In genomic region chr3:149245738-149246451, GRCh38 we compare ENCODE assay signal across 9 cellular contexts. TPM values are rescaled to one million over a fixed set of nuclear protein-coding genes. Genes with fewer than 3 reads are reported as not detected.
A peak's percentile ranks its signal among the peaks of the same experiment; 100 is the strongest.
DNase-seq lines count a peak whose midpoint lies in the region; ATAC-seq and TF ChIP-seq lines count a peak whose summit lies in the region.
"Had no signal": no experiment of that assay in that cellular context is flagged by ENCODE, and none has a peak within 500 bp of the region (broad histone marks: within the 10 kb centered on the region; RNA-seq: fewer than 3 reads in every experiment).

No MANE protein-coding gene starts in this region.

- peak overlapping the region; percentile 62 to 73 (median 66) for H3K27ac ChIP-seq in upper lobe of left lung
- H3K27ac ChIP-seq in effector memory CD4-positive, alpha-beta T cell (ENCODE audit: insufficient read depth, low read length, poor library complexity, severe bottlenecking): no peak overlapping the region

- BruUV-seq in Calu3 (replicated peaks; lab: Mats Ljungman, UMichigan): no TSS peak

- no peaks in the 10 kb centered on the region for H3K9me3 ChIP-seq in upper lobe of left lung
- no peaks in the 10 kb centered on the region for H3K9me3 ChIP-seq in effector memory CD4-positive, alpha-beta T cell (ENCODE audit: control insufficient read depth, low read length)

- no peaks in the 10 kb centered on the region for H3K27me3 Mint-ChIP-seq in Calu3 (ENCODE audit: unreplicated experiment)
- peaks cover 4% of the 10 kb centered on the region for H3K27me3 Mint-ChIP-seq in activated CD8-positive, alpha-beta T cell treated with anti-CD3 and anti-CD28 coated beads for 36 hours

- no peak for TF ChIP-seq EP300 in upper lobe of left lung (IDR thresholded peaks at IDR 0.05)

- WGBS in upper lobe of left lung, 2 donors: 47 to 56% methylated on average over 3 of the region's 3 CpGs

- peaks cover 28% of the 10 kb centered on the region for H3K4me1 Mint-ChIP-seq in Calu3 (ENCODE audit: low read depth, unreplicated experiment)
- peaks cover 33% of the 10 kb centered on the region for H3K4me1 Mint-ChIP-seq in activated CD8-positive, alpha-beta T cell treated with anti-CD3 and anti-CD28 coated beads for 36 hours (ENCODE audit: low read depth)

- H3K36me3 ChIP-seq in upper lobe of left lung: no peaks in the 10 kb centered on the region
- H3K36me3 ChIP-seq in effector memory CD4-positive, alpha-beta T cell (ENCODE audit: control insufficient read depth, insufficient read depth, low read length): no peaks in the 10 kb centered on the region

- peak overlapping the region in 2 of 4 donors; percentile 4 to 26 for H3K4me3 ChIP-seq in upper lobe of left lung
- H3K4me3 ChIP-seq in effector memory CD4-positive, alpha-beta T cell (ENCODE audit: insufficient read depth, low read depth, low read length, poor library complexity, severe bottlenecking): no peak overlapping the region

- CTCF ChIA-PET in Calu3 (lab: Charles Lee): interaction anchor here (0.7 to 1.5 kb wide), 8 partner anchors 10 to 114 kb away, joined by 3 to 4 read pairs (median 3); no protein-coding TSS in a partner anchor
- CTCF ChIA-PET in activated CD8-positive, alpha-beta T cell treated with anti-CD3 and anti-CD28 coated beads for 36 hours (lab: Charles Lee): interaction anchor here (1.3 kb wide), 2 partner anchors 17 to 290 kb away, joined by 3 to 8 read pairs; no protein-coding TSS in a partner anchor

- no peak for TF ChIP-seq POLR2A in upper lobe of left lung (IDR thresholded peaks at IDR 0.05)

- no peak for TF ChIP-seq CTCF in Calu3 (IDR thresholded peaks at IDR 0.05; ENCODE audit: unreplicated experiment)
- TF ChIP-seq CTCF in activated CD8-positive, alpha-beta T cell treated with anti-CD3 and anti-CD28 coated beads for 36 hours (IDR thresholded peaks at IDR 0.05): no peak
- no peak for TF ChIP-seq CTCF in upper lobe of left lung (IDR thresholded peaks at IDR 0.05)

- no peaks in the 10 kb centered on the region for H3K9me3 Mint-ChIP-seq in Calu3 (ENCODE audit: low read depth, unreplicated experiment)
- H3K9me3 Mint-ChIP-seq in activated CD8-positive, alpha-beta T cell treated with anti-CD3 and anti-CD28 coated beads for 36 hours: no peaks in the 10 kb centered on the region
- H3K9me3 Mint-ChIP-seq: neural crest cell had no signal

- H3K4me1 ChIP-seq in upper lobe of left lung: peaks cover 27 to 37% (median 31%) of the 10 kb centered on the region in 4 donors
- H3K4me1 ChIP-seq in effector memory CD4-positive, alpha-beta T cell (ENCODE audit: control insufficient read depth, insufficient read depth, low read length, poor library complexity, severe bottlenecking): no peaks in the 10 kb centered on the region

- POLR2A ChIA-PET in activated CD8-positive, alpha-beta T cell treated with anti-CD3 and anti-CD28 coated beads for 36 hours (lab: Charles Lee): interaction anchor here (0.5 kb wide), 1 partner anchor 297 kb away, joined by 3 read pairs; no protein-coding TSS in a partner anchor

- peak overlapping the region; percentile 36 for H3K27ac Mint-ChIP-seq in Calu3 (ENCODE audit: unreplicated experiment)
- no peak overlapping the region for H3K27ac Mint-ChIP-seq in activated CD8-positive, alpha-beta T cell treated with anti-CD3 and anti-CD28 coated beads for 36 hours

- intact Hi-C loops in Calu3 (cut with micrococcal nuclease; ENCODE audit: unreplicated experiment): no loop called here
- intact Hi-C loops in activated CD8-positive, alpha-beta T cell treated with anti-CD3 and anti-CD28 coated beads for 36 hours (cut with micrococcal nuclease): no loop called here

- no peaks in the 10 kb centered on the region for H3K27me3 ChIP-seq in upper lobe of left lung
- no peaks in the 10 kb centered on the region for H3K27me3 ChIP-seq in effector memory CD4-positive, alpha-beta T cell (replicated peaks; ENCODE audit: control insufficient read depth, insufficient read depth, low read length, poor library complexity, severe bottlenecking)

- peak overlapping the region; percentile 14 for H3K4me3 Mint-ChIP-seq in Calu3 (ENCODE audit: low read depth, unreplicated experiment)
- H3K4me3 Mint-ChIP-seq in activated CD8-positive, alpha-beta T cell treated with anti-CD3 and anti-CD28 coated beads for 36 hours: peak overlapping the region; percentile 45
- H3K4me3 Mint-ChIP-seq: neural crest cell had no signal

- no peaks in the 10 kb centered on the region for H3K36me3 Mint-ChIP-seq in Calu3 (ENCODE audit: insufficient read depth, unreplicated experiment)
- no peaks in the 10 kb centered on the region for H3K36me3 Mint-ChIP-seq in activated CD8-positive, alpha-beta T cell treated with anti-CD3 and anti-CD28 coated beads for 36 hours (ENCODE audit: low read depth)

- peak; percentile 68 for ATAC-seq in GM19463 (IDR thresholded peaks at IDR 0.05; ENCODE audit: unreplicated experiment)
- peak; percentile 74 for ATAC-seq in HG03457 (IDR thresholded peaks at IDR 0.05; ENCODE audit: unreplicated experiment)
- peak; percentile 55 for ATAC-seq in activated CD8-positive, alpha-beta T cell treated with anti-CD3 and anti-CD28 coated beads for 36 hours
- ATAC-seq in upper lobe of left lung (ENCODE audit: low FRiP score in 2 of 2): peak; percentile 76 to 80

- DNase-seq in Calu3 (peak; percentile 12), inferior parietal cortex (ENCODE audit: extremely low spot score) (peak; percentile 42), upper lobe of left lung (no peak)
- DNase-seq in activated CD8-positive, alpha-beta T cell treated with anti-CD3 and anti-CD28 coated beads for 36 hours: no peak
- no peak for DNase-seq in effector memory CD4-positive, alpha-beta T cell
- no peak for DNase-seq in activated CD8-positive, alpha-beta memory T cell treated with anti-CD3 and anti-CD28 coated beads, Interleukin-2, amount 50 U/mL, for 4 hours

RNA-seq across cellular contexts. Expression of gene CP, which starts 24.3 kb away (rescaled TPM):
- total RNA-seq in Calu3 (2022): 4.0 and 5.4 TPM in 2 replicates
- not detected for total RNA-seq in activated CD8-positive, alpha-beta T cell treated with anti-CD3 and anti-CD28 coated beads for 36 hours
- 10 to 100 TPM in 4 of 6 donors, 1 to 10 TPM in 2; 3.9 to 87.3 (median 18.9) TPM for total RNA-seq in upper lobe of left lung

Comparison
In these comparisons a context has a peak if more than half of its experiments do, and no peak if none do; other contexts are left out.
1. DNase-seq: peak in Calu3 (single experiment) and inferior parietal cortex (single experiment); none in activated CD8-positive, alpha-beta T cell treated with anti-CD3 and anti-CD28 coated beads for 36 hours (single experiment), upper lobe of left lung (0 of 2), effector memory CD4-positive, alpha-beta T cell (0 of 3) and activated CD8-positive, alpha-beta memory T cell treated with anti-CD3 and anti-CD28 coated beads, Interleukin-2, amount 50 U/mL, for 4 hours (single experiment).
2. Peak in every context shown above with its lines, with median percentiles within 50 percentile points of each other: ATAC-seq.